29 cellular contexts compared by ENCODE assay signal in the genomic region with DNA sequence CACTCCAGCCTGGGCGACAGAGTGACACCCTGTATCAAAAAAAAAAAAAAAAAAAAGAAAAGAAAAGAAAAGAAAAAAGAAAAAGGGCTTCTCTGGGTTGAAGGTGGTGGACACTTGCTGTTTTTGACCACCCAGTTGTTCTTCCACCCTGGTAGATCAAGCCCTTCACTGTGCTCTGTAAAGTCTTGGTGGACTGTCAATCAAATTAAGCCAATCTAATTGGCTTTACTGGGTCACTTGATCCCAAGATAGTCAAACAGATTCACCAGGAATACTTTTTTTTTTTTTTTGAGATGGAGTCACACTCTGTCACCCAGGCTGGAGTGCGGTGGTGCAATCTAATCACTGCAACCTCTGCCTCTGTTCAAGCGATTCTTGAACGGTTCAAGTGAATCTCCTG.
"Had no signal": no experiment of that assay in that cellular context is flagged by ENCODE, and none has a peak within 500 bp of the region (broad histone marks: within the 10 kb centered on the region; RNA-seq: fewer than 3 reads in every experiment).

No MANE protein-coding gene starts in this region.

- H3K4me3 ChIP-seq: neural progenitor cell, ovary, psoas muscle, right lobe of liver, sigmoid colon, suprapubic skin, testis, tibial artery, transverse colon, upper lobe of right lung, uterus had no signal

- H3K27me3 ChIP-seq: neural progenitor cell, ovary, right lobe of liver, sigmoid colon, suprapubic skin, testis, tibial artery, transverse colon, upper lobe of right lung, uterus had no signal

- H3K36me3 Mint-ChIP-seq: natural killer cell; neural progenitor cell; stimulated activated effector memory CD8-positive, alpha-beta T cell treated with anti-CD3 and anti-CD28 coated beads, Interleukin-12 subunit alpha, Interleukin-12 subunit beta, amount 100 ng/mL, for 72 hours; stimulated activated naive B cell treated with anti-CD40 and anti-IgM and Interleukin-4, amounts not matched to agents 10 μg/mL and 1 μg/mL and 100 μg/mL, for 72 hours; type B pancreatic cell had no signal

- H3K27ac Mint-ChIP-seq: natural killer cell; neural progenitor cell; progenitor cell of endocrine pancreas; stimulated activated effector memory CD8-positive, alpha-beta T cell treated with anti-CD3 and anti-CD28 coated beads, Interleukin-12 subunit alpha, Interleukin-12 subunit beta, amount 100 ng/mL, for 72 hours; stimulated activated naive B cell treated with anti-CD40 and anti-IgM and Interleukin-4, amounts not matched to agents 10 μg/mL and 1 μg/mL and 100 μg/mL, for 72 hours; stimulated activated naive CD8-positive, alpha-beta T cell treated with anti-CD3 and anti-CD28 coated beads, Interleukin-15, amount 100 ng/mL, for 72 hours had no signal

- H3K4me3 Mint-ChIP-seq: natural killer cell; nephron; neural progenitor cell; stimulated activated effector memory CD8-positive, alpha-beta T cell treated with anti-CD3 and anti-CD28 coated beads, Interleukin-12 subunit alpha, Interleukin-12 subunit beta, amount 100 ng/mL, for 72 hours; stimulated activated naive B cell treated with anti-CD40 and anti-IgM and Interleukin-4, amounts not matched to agents 10 μg/mL and 1 μg/mL and 100 μg/mL, for 72 hours; stimulated activated naive CD8-positive, alpha-beta T cell treated with anti-CD3 and anti-CD28 coated beads, Interleukin-15, amount 100 ng/mL, for 72 hours; type B pancreatic cell had no signal

- DNase-seq: natural killer cell; occipital lobe; ovary; posterior cingulate gyrus; psoas muscle; right cardiac atrium; right lobe of liver; sigmoid colon; small intestine; stimulated activated CD4-positive, alpha-beta T cell treated with anti-CD3 and anti-CD28 coated beads, Interleukin-15, amount 100 ng/mL, for 24 hours; stimulated activated CD4-positive, alpha-beta T cell treated with anti-CD3 and anti-CD28 coated beads, Interleukin-2, amount 100 ng/mL, for 24 hours; stimulated activated CD4-positive, alpha-beta T cell treated with anti-CD3 and anti-CD28 coated beads, Interleukin-2, amount 100 ng/mL, for 48 hours; stimulated activated CD4-positive, alpha-beta T cell treated with anti-CD3 and anti-CD28 coated beads, Interleukin-4, amount 100 ng/mL, for 24 hours; stimulated activated naive B cell treated with anti-CD40 and anti-IgM and Interleukin-4, amounts not matched to agents 10 μg/mL and 1 μg/mL and 100 μg/mL, for 72 hours; stimulated activated naive CD8-positive, alpha-beta T cell treated with anti-CD3 and anti-CD28 coated beads, Interleukin-15, amount 100 ng/mL, for 72 hours; stimulated activated naive CD8-positive, alpha-beta T cell treated with anti-CD3 and anti-CD28 coated beads, Interleukin-15, Interleukin-2, amounts not matched to agents 100 U/mL and 50 U/mL, for 24 hours; substantia nigra; testis; tibial artery; transverse colon; upper lobe of right lung; uterus had no signal

- H3K27ac ChIP-seq: neural progenitor cell, ovary, parathyroid adenoma, psoas muscle, right lobe of liver, suprapubic skin, testis, tibial artery, upper lobe of right lung, uterus had no signal

- H3K4me2 ChIP-seq: neural progenitor cell had no signal

- FAIRE-seq: small intestine had no signal

- H3K9me3 Mint-ChIP-seq: natural killer cell; nephron; neural progenitor cell; stimulated activated effector memory CD8-positive, alpha-beta T cell treated with anti-CD3 and anti-CD28 coated beads, Interleukin-12 subunit alpha, Interleukin-12 subunit beta, amount 100 ng/mL, for 72 hours; stimulated activated naive CD8-positive, alpha-beta T cell treated with anti-CD3 and anti-CD28 coated beads, Interleukin-15, amount 100 ng/mL, for 72 hours had no signal

- H3K4me1 Mint-ChIP-seq: natural killer cell; neural progenitor cell; stimulated activated effector memory CD8-positive, alpha-beta T cell treated with anti-CD3 and anti-CD28 coated beads, Interleukin-12 subunit alpha, Interleukin-12 subunit beta, amount 100 ng/mL, for 72 hours; stimulated activated naive CD8-positive, alpha-beta T cell treated with anti-CD3 and anti-CD28 coated beads, Interleukin-15, amount 100 ng/mL, for 72 hours had no signal

- H2AFZ ChIP-seq: neural progenitor cell, parathyroid adenoma had no signal

- H3K9me3 ChIP-seq: ovary, psoas muscle, right lobe of liver, sigmoid colon, suprapubic skin, testis, tibial artery, transverse colon, upper lobe of right lung, uterus had no signal

- H3K36me3 ChIP-seq: neural progenitor cell, ovary, right lobe of liver, sigmoid colon, suprapubic skin, tibial artery, transverse colon, upper lobe of right lung, uterus had no signal

- H3K4me1 ChIP-seq: neural progenitor cell, parathyroid adenoma, psoas muscle, suprapubic skin, testis, tibial artery, upper lobe of right lung, uterus had no signal

- ATAC-seq: stimulated activated naive B cell treated with anti-CD40 and anti-IgM and Interleukin-4, amounts not matched to agents 10 μg/mL and 1 μg/mL and 100 μg/mL, for 72 hours; stimulated activated naive CD8-positive, alpha-beta T cell treated with anti-CD3 and anti-CD28 coated beads, Interleukin-15, amount 100 ng/mL, for 72 hours; stimulated activated naive CD8-positive, alpha-beta T cell treated with anti-CD3 and anti-CD28 coated beads, Interleukin-15, Interleukin-2, amounts not matched to agents 100 U/mL and 50 U/mL, for 24 hours had no signal

- H3K79me2 ChIP-seq: parathyroid adenoma had no signal

- H3K9ac ChIP-seq: neural progenitor cell, parathyroid adenoma had no signal

- H3K27me3 Mint-ChIP-seq: progenitor cell of endocrine pancreas; stimulated activated naive CD8-positive, alpha-beta T cell treated with anti-CD3 and anti-CD28 coated beads, Interleukin-15, amount 100 ng/mL, for 72 hours; type B pancreatic cell had no signal
